ENCODE assay signal across 12 cellular contexts in genomic region chr15:85587707-85588441, GRCh38.
DNase-seq lines count a peak whose midpoint lies in the region; ATAC-seq, FAIRE-seq and TF ChIP-seq lines count a peak whose summit lies in the region.
"Had no signal": no experiment of that assay in that cellular context is flagged by ENCODE, and none has a peak within 500 bp of the region (broad histone marks: within the 10 kb centered on the region; RNA-seq: fewer than 3 reads in every experiment).

No MANE protein-coding gene starts in this region.

- no peaks in the 10 kb centered on the region for H3K36me3 ChIP-seq in astrocyte (ENCODE audit: insufficient read depth, low read length)

- H3K27me3 ChIP-seq in astrocyte (ENCODE audit: insufficient read depth, low read length): no peaks in the 10 kb centered on the region

- H3K27me3 Mint-ChIP-seq in HFFc6 (ENCODE audit: insufficient read depth) (no peaks in the 10 kb centered on the region), astrocyte (ENCODE audit: low read depth, unreplicated experiment) (no peaks in the 10 kb centered on the region)

- no peaks in the 10 kb centered on the region for H3K9me3 Mint-ChIP-seq in HFFc6
- H3K9me3 Mint-ChIP-seq in astrocyte (ENCODE audit: unreplicated experiment): no peaks in the 10 kb centered on the region

- H3K4me3 Mint-ChIP-seq in HFFc6 (no peak overlapping the region), astrocyte (ENCODE audit: unreplicated experiment) (no peak overlapping the region)

- H3K4me1 Mint-ChIP-seq in HFFc6 (ENCODE audit: low read depth) (peaks cover 73% of the 10 kb centered on the region), astrocyte (ENCODE audit: low read depth, unreplicated experiment) (peaks cover 50% of the 10 kb centered on the region)

- H3K79me2 ChIP-seq in astrocyte (ENCODE audit: insufficient read depth, low read length): peaks cover 38% of the 10 kb centered on the region

- peaks cover 28% of the 10 kb centered on the region for H4K20me1 ChIP-seq in astrocyte (ENCODE audit: insufficient read depth, low read length)

- TF ChIP-seq CTCF in HFFc6 (IDR thresholded peaks at IDR 0.05) (no peak), astrocyte (IDR thresholded peaks at IDR 0.05; ENCODE audit: insufficient read depth, low read depth, low read length) (no peak)

- no peaks in the 10 kb centered on the region for H3K9me3 ChIP-seq in astrocyte (ENCODE audit: insufficient read depth, low read depth, low read length)

- H3K27ac Mint-ChIP-seq in HFFc6 (peak overlapping the region; percentile 78), astrocyte (ENCODE audit: unreplicated experiment) (peak overlapping the region; percentile 16)

- peak overlapping the region; percentile 49 for H3K4me2 ChIP-seq in astrocyte (ENCODE audit: low read length)

- DNase-seq in HFFc6: peak; percentile 70
- peak; percentile 86 for DNase-seq in astrocyte (ENCODE audit: low read depth)
- DNase-seq in iris pigment epithelial cell (ENCODE audit: low read depth): peak; percentile 84
- peak; percentile 54 for DNase-seq in stromal cell of bone marrow (ENCODE audit: low read depth)
- DNase-seq in activated CD8-positive, alpha-beta memory T cell treated with anti-CD3 and anti-CD28 coated beads for 24 hours: no peak
- DNase-seq in activated naive CD4-positive, alpha-beta T cell (lab: John Stamatoyannopoulos, UW): no peak
- DNase-seq: effector CD4-positive, alpha-beta T cell; NCI-H1105; SHP77; stimulated activated CD4-positive, alpha-beta T cell treated with anti-CD3 and anti-CD28 coated beads, Interleukin-4, amount 100 ng/mL, for 24 hours had no signal

- peak overlapping the region; percentile 69 for H3K27ac ChIP-seq in astrocyte (ENCODE audit: low read depth, low read length)

- peak overlapping the region; percentile 34 for H3K9ac ChIP-seq in astrocyte (ENCODE audit: low read length)

- H3K36me3 Mint-ChIP-seq in HFFc6 (ENCODE audit: low read depth): peaks cover 2% of the 10 kb centered on the region
- peaks cover 10% of the 10 kb centered on the region for H3K36me3 Mint-ChIP-seq in astrocyte (ENCODE audit: low read depth, unreplicated experiment)

- H3K4me3 ChIP-seq in astrocyte (ENCODE audit: insufficient read depth, low read depth, low read length): no peak overlapping the region

- H3K4me1 ChIP-seq in astrocyte (ENCODE audit: insufficient read depth, low read length): peaks cover 31% of the 10 kb centered on the region

- no peak overlapping the region for H2AFZ ChIP-seq in astrocyte (ENCODE audit: low read depth, low read length)

- peak; percentile 20 for FAIRE-seq in astrocyte (lab: Jason Lieb, UNC)

- ATAC-seq in GM19455 (IDR thresholded peaks at IDR 0.05; ENCODE audit: unreplicated experiment): no peak
- ATAC-seq in HG02870 (IDR thresholded peaks at IDR 0.05; ENCODE audit: unreplicated experiment): no peak

Comparison
In these comparisons a context has a peak if more than half of its experiments do, and no peak if none do; other contexts are left out.
1. DNase-seq: peak in HFFc6 (single experiment), astrocyte (single experiment), iris pigment epithelial cell (single experiment) and stromal cell of bone marrow (single experiment); none in activated CD8-positive, alpha-beta memory T cell treated with anti-CD3 and anti-CD28 coated beads for 24 hours (single experiment) and activated naive CD4-positive, alpha-beta T cell (0 of 4).